ENCODE assay signal across 10 cellular contexts in genomic region chr18:48924621-48925601, GRCh38. TPM values are rescaled to one million over a fixed set of nuclear protein-coding genes. Genes with fewer than 3 reads are reported as not detected.
DNase-seq lines count a peak whose midpoint lies in the region; ATAC-seq and TF ChIP-seq lines count a peak whose summit lies in the region.
"Had no signal": no experiment of that assay in that cellular context is flagged by ENCODE, and none has a peak within 500 bp of the region (broad histone marks: within the 10 kb centered on the region; RNA-seq: fewer than 3 reads in every experiment).

No MANE protein-coding gene starts in this region.

- H3K27ac Mint-ChIP-seq in naive B cell = peak overlapping the region; percentile 64 to 100 (median 78)

- WGBS in aorta, 2 donors = 18 to 25% methylated on average over 18 of the region's 18 CpGs

- no peaks in the 10 kb centered on the region for H3K9me3 Mint-ChIP-seq in naive B cell

- H3K4me1 Mint-ChIP-seq in naive B cell = peaks cover 59 to 76% (median 70%) of the 10 kb centered on the region in 3 donors

- no peaks in the 10 kb centered on the region for H3K9me3 ChIP-seq in aorta (ENCODE audit: control insufficient read depth, low read length)
- H3K9me3 ChIP-seq in HAP-1 = no peaks in the 10 kb centered on the region

- peak; percentile 2 for TF ChIP-seq CTCF in cardiac fibroblast (IDR thresholded peaks at IDR 0.05; ENCODE audit: low read depth, low read length)

- ATAC-seq in naive B cell (ENCODE audit: low read depth in 2 of 2) = no peak
- no peak for ATAC-seq in aorta (ENCODE audit: low FRiP score)
- no peak for ATAC-seq in left colon

- no peaks in the 10 kb centered on the region for H3K27me3 Mint-ChIP-seq in naive B cell

- peaks cover 0 to 3% of the 10 kb centered on the region in 2 donors for H3K4me1 ChIP-seq in aorta (ENCODE audit: control insufficient read depth in 1 of 2, insufficient read depth in 2 of 2, low read length in 2 of 2)
- peaks cover 12% of the 10 kb centered on the region for H3K4me1 ChIP-seq in HAP-1

- H3K4me3 ChIP-seq in cardiac fibroblast (replicated peaks in 1 of 2; ENCODE audit: low read depth in 2 of 2, low read length in 2 of 2) (no peak overlapping the region), aorta (ENCODE audit: low read length in 2 of 2) (no peak overlapping the region), HAP-1 (no peak overlapping the region)

- POLR2A ChIA-PET in HEK293T (lab: Yijun Ruan, JAX) = interaction anchor here (1.5 kb wide), 1 partner anchor 17 kb away, joined by 4 read pairs; no protein-coding TSS in a partner anchor

- peak overlapping the region; percentile 25 to 86 (median 74) for H3K4me3 Mint-ChIP-seq in naive B cell

- peak; percentile 19 for DNase-seq in stimulated activated naive CD4-positive, alpha-beta T cell treated with Interleukin-2 at 50 U/mL for 16 hours (lab: John Stamatoyannopoulos, UW)
- DNase-seq in stimulated activated naive CD4-positive, alpha-beta T cell (lab: John Stamatoyannopoulos, UW) = no peak
- DNase-seq in cardiac fibroblast (ENCODE audit: low read depth in 2 of 2) (no peak), naive B cell (no peak), aorta (peak in 1 of 2 donors; percentile 74), HAP-1 (ENCODE audit: low spot score in 2 of 2) (no peak), left colon (no peak), HEK293T (ENCODE audit: extremely low spot score) (no peak)
- DNase-seq: DMS79 treated with DMSO at 0.1 percent for 48 hours, NCI-H82 had no signal

- peak overlapping the region; percentile 28 to 72 for H3K27ac ChIP-seq in aorta (ENCODE audit: low read depth in 1 of 2, low read length in 2 of 2)

- in situ Hi-C loops in HAP-1 (cut with MboI; ENCODE audit: low sequenced_read_pairs) = no loop called here

- H3K27me3 ChIP-seq in aorta (ENCODE audit: control insufficient read depth in 1 of 2, insufficient read depth in 2 of 2, low read length in 1 of 2) (no peaks in the 10 kb centered on the region), HAP-1 (ENCODE audit: low read depth) (no peaks in the 10 kb centered on the region)

- CTCF ChIA-PET in HEK293T (lab: Yijun Ruan, JAX) = interaction anchor here (0.6 to 0.9 kb wide), 2 partner anchors 13 to 766 kb away, joined by 3 to 4 read pairs; no protein-coding TSS in a partner anchor

- peaks cover 5 to 6% of the 10 kb centered on the region in 2 donors for H3K36me3 Mint-ChIP-seq in naive B cell

- H3K36me3 ChIP-seq in aorta (ENCODE audit: control insufficient read depth in 1 of 2, insufficient read depth in 2 of 2, low read length in 1 of 2) (peaks cover 0 to 1% of the 10 kb centered on the region in 2 donors), HAP-1 (replicated peaks) (peaks cover 3% of the 10 kb centered on the region; the same call in 1 of the 2 replicates)

- intact Hi-C loops in aorta (cut with DNase I) (no loop called here), left colon (cut with DNase I, micrococcal nuclease) (no loop called here)

TF ChIP-seq in HEK293T, 16 proteins besides CTCF, POLR2A, EP300 and RAD21:
- TF ChIP-seq SP1 (IDR thresholded peaks at IDR 0.05) = no peak
- TF ChIP-seq FOXM1 (IDR thresholded peaks at IDR 0.05; ENCODE audit: borderline replicate concordance) = no peak
- TF ChIP-seq L3MBTL2 (conservative IDR thresholded peaks at IDR 0.05) = no peak
- no peak for TF ChIP-seq FOXA1 (IDR thresholded peaks at IDR 0.05)
- no peak for TF ChIP-seq NFRKB (IDR thresholded peaks at IDR 0.05)
- TF ChIP-seq ELF4 (IDR thresholded peaks at IDR 0.05) = no peak
- TF ChIP-seq FOXK2 (IDR thresholded peaks at IDR 0.05) = no peak

RNA-seq across cellular contexts. Expression of gene SMAD7, which starts 25.9 kb away (rescaled TPM):
- polyA plus RNA-seq in naive B cell (ENCODE audit: low read depth in 6 of 6) = 1 to 10 TPM in 5 of 6 donors, under 1 TPM in 1; 0.47 to 3.7 (median 1.6) TPM
- 10 to 100 TPM; 55.4 to 98.8 TPM for total RNA-seq in aorta
- polyA plus RNA-seq in aorta = 10 to 100 TPM; 27.3 to 32.9 TPM
- 10 to 100 TPM; 36.4 to 50.0 TPM for total RNA-seq in left colon
